ENCODE assay signal across 12 cellular contexts in the genomic region with DNA sequence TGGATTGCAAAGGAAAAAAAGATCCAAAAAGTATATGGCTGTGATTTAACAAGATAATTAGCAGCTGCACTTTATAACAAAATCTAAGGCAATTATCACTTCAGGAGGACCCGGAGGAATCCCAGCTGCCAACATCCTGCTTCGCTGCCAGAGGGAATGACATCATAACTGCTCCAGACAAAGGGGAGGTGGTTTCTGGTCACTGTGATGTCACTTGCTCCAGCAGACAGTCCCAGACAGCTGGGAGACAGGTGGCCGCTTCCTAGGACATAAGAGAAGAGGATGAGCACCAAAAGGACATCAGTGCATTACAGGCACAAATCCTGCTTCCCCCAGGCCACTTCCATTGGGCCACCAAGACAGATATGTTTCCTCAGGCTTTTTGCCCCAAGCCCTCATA.
DNase-seq lines count a peak whose midpoint lies in the region; ATAC-seq and TF ChIP-seq lines count a peak whose summit lies in the region.
"Had no signal": no experiment of that assay in that cellular context is flagged by ENCODE, and none has a peak within 500 bp of the region (broad histone marks: within the 10 kb centered on the region; RNA-seq: fewer than 3 reads in every experiment).

No MANE protein-coding gene starts in this region.

- H3K27me3 ChIP-seq in breast epithelium: peaks cover 0 to 86% of the 10 kb centered on the region in 2 donors

- DNase-seq in EL (peak; percentile 61), NCI-H2227 treated with DMSO at 0.1 percent for 48 hours (lab: John Stamatoyannopoulos, UW) (peak; percentile 17), breast epithelium (ENCODE audit: low spot score in 2 of 2) (peak in 1 of 2 donors; percentile 60), NOMO-1 treated with dmso at 0.1 percent for 144 hours (lab: John Stamatoyannopoulos, UW; ENCODE audit: unreplicated experiment) (no peak), 8988T (no peak)
- DNase-seq in activated T-cell treated with anti-CD3 and anti-CD28 coated beads, Interleukin-2, amount 50 U/mL, for 48 hours: no peak
- DNase-seq: NCI-H446 treated with DMSO at 0.1 percent for 48 hours; stimulated activated naive CD8-positive, alpha-beta T cell treated with anti-CD3 and anti-CD28 coated beads, Interleukin-15, amount 100 ng/mL, for 72 hours had no signal

- TF ChIP-seq CTCF in breast epithelium (IDR thresholded peaks at IDR 0.05): no peak
- no peak for TF ChIP-seq CTCF in nephron (IDR thresholded peaks at IDR 0.05; ENCODE audit: unreplicated experiment in 3 of 3)

- peak overlapping the region; percentile 20 to 38 for H3K27ac ChIP-seq in breast epithelium

- H3K9me3 ChIP-seq in breast epithelium: peaks cover 0 to 8% of the 10 kb centered on the region in 2 donors

- H3K36me3 ChIP-seq in breast epithelium: no peaks in the 10 kb centered on the region

- peaks cover 14% of the 10 kb centered on the region for H3K9me3 Mint-ChIP-seq in nephron
- H3K9me3 Mint-ChIP-seq: dendritic cell treated with granulocyte-macrophage colony-stimulating factor and Interleukin-4, amounts not matched to agents 40 ng/mL and 50 ng/mL, for 4 days; stimulated activated naive CD8-positive, alpha-beta T cell treated with anti-CD3 and anti-CD28 coated beads, Interleukin-15, amount 100 ng/mL, for 72 hours had no signal

- no peak for ATAC-seq in HG03039 (IDR thresholded peaks at IDR 0.05; ENCODE audit: unreplicated experiment)
- ATAC-seq: HCT116; stimulated activated naive CD8-positive, alpha-beta T cell treated with anti-CD3 and anti-CD28 coated beads, Interleukin-15, amount 100 ng/mL, for 72 hours had no signal

- intact Hi-C loops in breast epithelium (cut with DNase I; ENCODE audit: low total_unique reads): no loop called here

- no peak overlapping the region for H3K4me3 ChIP-seq in breast epithelium

- H3K27ac Mint-ChIP-seq in nephron: peak overlapping the region; percentile 79 to 90 (median 84)
- H3K27ac Mint-ChIP-seq: dendritic cell treated with granulocyte-macrophage colony-stimulating factor and Interleukin-4, amounts not matched to agents 40 ng/mL and 50 ng/mL, for 4 days; stimulated activated naive CD8-positive, alpha-beta T cell treated with anti-CD3 and anti-CD28 coated beads, Interleukin-15, amount 100 ng/mL, for 72 hours had no signal

- no peak for TF ChIP-seq POLR2A in breast epithelium (IDR thresholded peaks at IDR 0.05)

- peaks cover 15% of the 10 kb centered on the region for H3K27me3 Mint-ChIP-seq in nephron (ENCODE audit: low read depth)

- peak overlapping the region in 2 of 3 experiments; percentile 3 to 18 for H3K4me3 Mint-ChIP-seq in nephron
- H3K4me3 Mint-ChIP-seq: dendritic cell treated with granulocyte-macrophage colony-stimulating factor and Interleukin-4, amounts not matched to agents 40 ng/mL and 50 ng/mL, for 4 days; stimulated activated naive CD8-positive, alpha-beta T cell treated with anti-CD3 and anti-CD28 coated beads, Interleukin-15, amount 100 ng/mL, for 72 hours had no signal

- peaks cover 66% of the 10 kb centered on the region for H3K4me1 Mint-ChIP-seq in nephron

- no peaks in the 10 kb centered on the region for H3K4me1 ChIP-seq in breast epithelium

- no peaks in the 10 kb centered on the region for H3K36me3 Mint-ChIP-seq in nephron (ENCODE audit: low read depth)

Comparison
In these comparisons a context has a peak if more than half of its experiments do, and no peak if none do; other contexts are left out.
1. DNase-seq: peak in EL (single experiment) and NCI-H2227 treated with DMSO at 0.1 percent for 48 hours (single experiment); none in activated T-cell treated with anti-CD3 and anti-CD28 coated beads, Interleukin-2, amount 50 U/mL, for 48 hours (0 of 2), NOMO-1 treated with dmso at 0.1 percent for 144 hours (single experiment) and 8988T (single experiment).